12 cellular contexts compared by ENCODE assay signal in genomic region chr10:124339951-124340760, GRCh38.
A peak's percentile ranks its signal among the peaks of the same experiment; 100 is the strongest.
DNase-seq lines count a peak whose midpoint lies in the region; ATAC-seq and TF ChIP-seq lines count a peak whose summit lies in the region.
"Had no signal": no experiment of that assay in that cellular context is flagged by ENCODE, and none has a peak within 500 bp of the region (broad histone marks: within the 10 kb centered on the region; RNA-seq: fewer than 3 reads in every experiment).

No MANE protein-coding gene starts in this region.

- H2BK15ac ChIP-seq in IMR-90 (ENCODE audit: low read depth, low read length) (no peak overlapping the region), neuronal stem cell (ENCODE audit: low read length) (peak overlapping the region; percentile 12)

- H3K4me1 ChIP-seq in IMR-90 (ENCODE audit: control insufficient read depth, insufficient read depth, low read length) = peaks cover 8% of the 10 kb centered on the region; the same call in 1 of the 2 replicates
- H3K4me1 ChIP-seq in colonic mucosa = no peaks in the 10 kb centered on the region
- no peaks in the 10 kb centered on the region for H3K4me1 ChIP-seq in neuronal stem cell (ENCODE audit: control insufficient read depth in 2 of 2, insufficient read depth in 1 of 2, low read depth in 1 of 2, low read length in 2 of 2)

- ATAC-seq in IMR-90 (ENCODE audit: low read depth) = peak; percentile 83
- ATAC-seq in GM19463 (IDR thresholded peaks at IDR 0.05; ENCODE audit: unreplicated experiment) = no peak
- no peak for ATAC-seq in HG03135 (IDR thresholded peaks at IDR 0.05; ENCODE audit: unreplicated experiment)

- H3K27me3 ChIP-seq in BJ (ENCODE audit: control insufficient read depth, insufficient read depth, low read length) (no peaks in the 10 kb centered on the region), IMR-90 (ENCODE audit: control insufficient read depth, insufficient read depth, low read length) (no peaks in the 10 kb centered on the region), colonic mucosa (no peaks in the 10 kb centered on the region), neuronal stem cell (ENCODE audit: control insufficient read depth in 3 of 3, insufficient read depth in 3 of 3, low read depth in 1 of 3, low read length in 3 of 3) (peaks cover 0 to 7% (median 0%) of the 10 kb centered on the region in 3 experiments)

- H2AFZ ChIP-seq in IMR-90 (replicated peaks; ENCODE audit: low read length, poor library complexity) = no peak overlapping the region
- H2AFZ ChIP-seq in neuronal stem cell (ENCODE audit: low read length) = no peak overlapping the region

- H3K79me1 ChIP-seq in IMR-90 (ENCODE audit: low read depth in 1 of 2, low read length in 2 of 2) (no peaks in the 10 kb centered on the region), neuronal stem cell (ENCODE audit: low read depth, low read length) (no peaks in the 10 kb centered on the region)

- CTCF ChIA-PET in BJ (lab: Yijun Ruan, JAX) (interaction anchor here (1.6 to 1.8 kb wide), 2 partner anchors 44 to 49 kb away, joined by 4 read pairs; no protein-coding TSS in a partner anchor), IMR-90 (lab: Yijun Ruan, JAX) (no interaction called here)
- CTCF ChIA-PET in activated naive CD4-positive, alpha-beta T cell treated with anti-CD3 and anti-CD28 coated beads for 36 hours (lab: Charles Lee) = interaction anchor here (1.3 kb wide), 1 partner anchor 346 kb away, joined by 3 read pairs; no protein-coding TSS in a partner anchor

- DNase-seq in BJ (ENCODE audit: low read depth) = peak; percentile 97
- DNase-seq in IMR-90 = peak; percentile 64
- DNase-seq in colonic mucosa = no peak
- DNase-seq in neuronal stem cell (ENCODE audit: low spot score) = no peak
- DNase-seq in stimulated activated CD4-positive, alpha-beta T cell treated with anti-CD3 and anti-CD28 coated beads, Interleukin-2, amount 100 ng/mL, for 24 hours = no peak
- DNase-seq in activated naive CD4-positive, alpha-beta T cell treated with anti-CD3 and anti-CD28 coated beads for 36 hours = no peak
- DNase-seq: activated CD4-positive, alpha-beta T cell treated with anti-CD3 and anti-CD28 coated beads, Interleukin-2, amount 10 ng/mL, durations not matched to agents 7 days and 5 days; DND-41; hypothalamus; NCI-H2029 treated with DMSO at 0.1 percent for 48 hours had no signal

- H4K5ac ChIP-seq in IMR-90 (ENCODE audit: low read depth, low read length) = peak overlapping the region; percentile 25; the same call in 1 of the 2 replicates

- H3K9me3 ChIP-seq in IMR-90 (ENCODE audit: control insufficient read depth, insufficient read depth, low read length) (no peaks in the 10 kb centered on the region), colonic mucosa (no peaks in the 10 kb centered on the region), neuronal stem cell (replicated peaks in 1 of 2; ENCODE audit: control insufficient read depth in 2 of 2, insufficient read depth in 1 of 2, low read depth in 1 of 2, low read length in 2 of 2) (peaks cover 0 to 2% of the 10 kb centered on the region in 2 donors)

- no peak overlapping the region for H3K27ac Mint-ChIP-seq in activated naive CD4-positive, alpha-beta T cell treated with anti-CD3 and anti-CD28 coated beads for 36 hours
- H3K27ac Mint-ChIP-seq: activated CD4-positive, alpha-beta T cell treated with anti-CD3 and anti-CD28 coated beads, Interleukin-2, amount 10 ng/mL, durations not matched to agents 7 days and 5 days had no signal

- H3K4me2 ChIP-seq in IMR-90 (ENCODE audit: low read depth, low read length) (no peak overlapping the region; the same call in 1 of the 2 replicates), neuronal stem cell (ENCODE audit: insufficient read depth, low read length, poor library complexity, severe bottlenecking) (no peak overlapping the region)

- H4K8ac ChIP-seq in IMR-90 (ENCODE audit: low read depth in 2 of 2, low read length in 2 of 2) (peak overlapping the region; percentile 35 to 42; a peak in 2 of 4 replicates), neuronal stem cell (ENCODE audit: low read depth, low read length) (no peak overlapping the region)

- H3K9ac ChIP-seq in IMR-90 (ENCODE audit: low read depth, low read length) (no peak overlapping the region; the same call in 1 of the 2 replicates), colonic mucosa (ENCODE audit: low read depth in 2 of 2, low read length in 2 of 2) (no peak overlapping the region), neuronal stem cell (ENCODE audit: low read depth, low read length, poor library complexity) (no peak overlapping the region)

- H3K18ac ChIP-seq in IMR-90 (ENCODE audit: low read depth, low read length) (peak overlapping the region; percentile 68; the same call in 1 of the 2 replicates), neuronal stem cell (ENCODE audit: low read length) (peak overlapping the region; percentile 57)

- in situ Hi-C loops in IMR-90 (cut with MboI; ENCODE audit: low sequenced_read_pairs) = no loop called here

- H4K20me1 ChIP-seq in IMR-90 (ENCODE audit: insufficient read depth, low read length) = no peaks in the 10 kb centered on the region

- H2AK5ac ChIP-seq in IMR-90 (ENCODE audit: low read depth, low read length) (no peak overlapping the region; the same call in 1 of the 2 replicates), neuronal stem cell (ENCODE audit: low read depth, low read length) (no peak overlapping the region)

- no peaks in the 10 kb centered on the region for H3K9me3 Mint-ChIP-seq in activated naive CD4-positive, alpha-beta T cell treated with anti-CD3 and anti-CD28 coated beads for 36 hours
- H3K9me3 Mint-ChIP-seq: activated CD4-positive, alpha-beta T cell treated with anti-CD3 and anti-CD28 coated beads, Interleukin-2, amount 10 ng/mL, durations not matched to agents 7 days and 5 days had no signal

- H2BK5ac ChIP-seq in IMR-90 (ENCODE audit: low read depth, low read length, poor library complexity, severe bottlenecking) (no peak overlapping the region), neuronal stem cell (ENCODE audit: low read length) (peak overlapping the region; percentile 30)

- intact Hi-C loops in IMR-90 (cut with micrococcal nuclease) = no loop called here
- intact Hi-C loops in colonic mucosa (cut with DNase I) = no loop called here
- intact Hi-C loops in activated naive CD4-positive, alpha-beta T cell treated with anti-CD3 and anti-CD28 coated beads for 36 hours (cut with micrococcal nuclease) = no loop called here

- H2BK120ac ChIP-seq in IMR-90 (ENCODE audit: low read depth, low read length) = peak overlapping the region; percentile 64
- no peak overlapping the region for H2BK120ac ChIP-seq in neuronal stem cell (ENCODE audit: low read depth, low read length)

- H3K36me3 Mint-ChIP-seq in activated naive CD4-positive, alpha-beta T cell treated with anti-CD3 and anti-CD28 coated beads for 36 hours (ENCODE audit: low read depth) = no peaks in the 10 kb centered on the region

- WGBS in IMR-90 (ENCODE audit: extremely low coverage in 2 of 2, insufficient read length in 1 of 2), 2 experiments = 6% methylated on average over 5 of the region's 11 CpGs; no CpG with 5 or more reads in 1 of the 2 experiments
- WGBS in neuronal stem cell (ENCODE audit: extremely low coverage in 2 of 2, insufficient read length in 2 of 2, insufficient replicate concordance in 1 of 2), 2 donors = no CpG with 5 or more reads among the region's 11 CpGs

- H2BK12ac ChIP-seq in neuronal stem cell (ENCODE audit: low read length) = peak overlapping the region; percentile 24

- no peak overlapping the region for H3K56ac ChIP-seq in IMR-90 (ENCODE audit: extremely low read depth, insufficient read depth, low read length)

- no peak overlapping the region for H3K4me3 ChIP-seq in BJ (ENCODE audit: low read depth, low read length)
- no peak overlapping the region for H3K4me3 ChIP-seq in IMR-90 (ENCODE audit: insufficient read depth, low read depth, low read length)
- no peak overlapping the region for H3K4me3 ChIP-seq in colonic mucosa
- no peak overlapping the region for H3K4me3 ChIP-seq in neuronal stem cell (ENCODE audit: low read length in 2 of 2)

- peaks cover 3% of the 10 kb centered on the region; the same call in 1 of the 2 replicates for H3K9me1 ChIP-seq in IMR-90 (ENCODE audit: insufficient read depth, low read length)

- dilution Hi-C loops in IMR-90 (cut with HindIII; ENCODE audit: low sequenced_read_pairs, unreplicated experiment) = no loop called here

- H3K27ac ChIP-seq in IMR-90 (ENCODE audit: insufficient read depth, low read length) (peak overlapping the region; percentile 88; the same call in 1 of the 2 replicates), colonic mucosa (peak overlapping the region; percentile 7), neuronal stem cell (replicated peaks; ENCODE audit: low read length) (no peak overlapping the region)

- no peak for TF ChIP-seq POLR2A in IMR-90 (IDR thresholded peaks at IDR 0.05; ENCODE audit: low read depth, low read length)

- no TSS peak for BruUV-seq in IMR-90 (replicated peaks; lab: Mats Ljungman, UMichigan)

- TF ChIP-seq CTCF in BJ (IDR thresholded peaks at IDR 0.05; ENCODE audit: insufficient read depth, low read depth, low read length) (0 out of 2 replicates have a peak, but pooled peaks have one; percentile 11), IMR-90 (conservative IDR thresholded peaks at IDR 0.05; ENCODE audit: low read depth, low read length) (no peak), colonic mucosa (IDR thresholded peaks at IDR 0.05) (no peak)

- H3K14ac ChIP-seq in IMR-90 (replicated peaks; ENCODE audit: low read depth, low read length) = 0 out of 2 replicates have a peak overlapping the region, but pooled peaks have one; percentile 22
- H3K14ac ChIP-seq in neuronal stem cell (ENCODE audit: low read length) = no peak overlapping the region

- H3K36me3 ChIP-seq in BJ (ENCODE audit: control insufficient read depth, insufficient read depth, low read length) (no peaks in the 10 kb centered on the region), IMR-90 (ENCODE audit: control insufficient read depth, insufficient read depth, low read length) (no peaks in the 10 kb centered on the region), colonic mucosa (no peaks in the 10 kb centered on the region), neuronal stem cell (replicated peaks in 1 of 2; ENCODE audit: control insufficient read depth in 2 of 2, insufficient read depth in 2 of 2, low read length in 2 of 2) (no peaks in the 10 kb centered on the region)

- no peak overlapping the region for H2AK9ac ChIP-seq in IMR-90 (replicated peaks; ENCODE audit: low read depth, low read length, poor library complexity)

- POLR2A ChIA-PET in BJ (lab: Charles Lee) = interaction anchor here (0.5 to 0.7 kb wide), 2 partner anchors 16 to 451 kb away, joined by 3 to 16 read pairs; no protein-coding TSS in a partner anchor
- POLR2A ChIA-PET in IMR-90 (lab: Charles Lee; ENCODE audit: unreplicated experiment) = no interaction called here

- TF ChIP-seq RAD21 in IMR-90 (IDR thresholded peaks at IDR 0.05; ENCODE audit: low read length) = no peak

- no peak overlapping the region for H3K23ac ChIP-seq in IMR-90 (ENCODE audit: low read depth, low read length)
- peak overlapping the region; percentile 12 for H3K23ac ChIP-seq in neuronal stem cell (ENCODE audit: low read depth, low read length, poor library complexity)

- H3K4ac ChIP-seq in IMR-90 (ENCODE audit: low read depth, low read length) = peak overlapping the region; percentile 88
- no peak overlapping the region for H3K4ac ChIP-seq in neuronal stem cell (ENCODE audit: low read length)

- H3K27me3 Mint-ChIP-seq in activated naive CD4-positive, alpha-beta T cell treated with anti-CD3 and anti-CD28 coated beads for 36 hours (ENCODE audit: low read depth) = no peaks in the 10 kb centered on the region
- H3K27me3 Mint-ChIP-seq: activated CD4-positive, alpha-beta T cell treated with anti-CD3 and anti-CD28 coated beads, Interleukin-2, amount 10 ng/mL, durations not matched to agents 7 days and 5 days had no signal

- peak overlapping the region; percentile 72; the same call in 1 of the 2 replicates for H4K91ac ChIP-seq in IMR-90 (ENCODE audit: insufficient read depth, low read depth, low read length)
- H4K91ac ChIP-seq in neuronal stem cell (ENCODE audit: low read depth, low read length, poor library complexity) = no peak overlapping the region

- no peak overlapping the region for H3K4me3 Mint-ChIP-seq in activated naive CD4-positive, alpha-beta T cell treated with anti-CD3 and anti-CD28 coated beads for 36 hours
- H3K4me3 Mint-ChIP-seq: activated CD4-positive, alpha-beta T cell treated with anti-CD3 and anti-CD28 coated beads, Interleukin-2, amount 10 ng/mL, durations not matched to agents 7 days and 5 days had no signal

- H3K4me1 Mint-ChIP-seq in activated naive CD4-positive, alpha-beta T cell treated with anti-CD3 and anti-CD28 coated beads for 36 hours (ENCODE audit: low read depth) = peaks cover 10% of the 10 kb centered on the region

- peak overlapping the region; percentile 68; the same call in 1 of the 2 replicates for H2BK20ac ChIP-seq in IMR-90 (ENCODE audit: low read depth, low read length)

Comparison
In these comparisons a context has a peak if more than half of its experiments do, and no peak if none do; other contexts are left out.
1. DNase-seq: peak in BJ (single experiment) and IMR-90 (single experiment); none in colonic mucosa (single experiment), neuronal stem cell (single experiment), stimulated activated CD4-positive, alpha-beta T cell treated with anti-CD3 and anti-CD28 coated beads, Interleukin-2, amount 100 ng/mL, for 24 hours (0 of 2) and activated naive CD4-positive, alpha-beta T cell treated with anti-CD3 and anti-CD28 coated beads for 36 hours (single experiment).